ENCODE assay signal across 8 cellular contexts in genomic region chr12:46472893-46473633, GRCh38.
DNase-seq lines count a peak whose midpoint lies in the region; ATAC-seq, FAIRE-seq and TF ChIP-seq lines count a peak whose summit lies in the region.

No MANE protein-coding gene starts in this region.

- peak; percentile 11 for FAIRE-seq in GM19239 (lab: Jason Lieb, UNC)

- peaks cover 15% of the 10 kb centered on the region for H3K4me1 Mint-ChIP-seq in endodermal cell

- DNase-seq in GM19239 (ENCODE audit: insufficient read length, low spot score) (no peak), NCI-H2227 (lab: John Stamatoyannopoulos, UW; ENCODE audit: unreplicated experiment) (peak; percentile 62), endodermal cell (no peak), retinal pigment epithelial cell (ENCODE audit: low read depth) (peak; percentile 60), NCI-H1436 treated with DMSO at 0.1 percent for 48 hours (lab: John Stamatoyannopoulos, UW) (no peak)
- no peak for DNase-seq in stimulated activated CD4-positive, alpha-beta T cell treated with anti-CD3 and anti-CD28 coated beads, Interleukin-2, amount 100 ng/mL, for 24 hours

- no peaks in the 10 kb centered on the region for H3K4me1 ChIP-seq in endodermal cell (ENCODE audit: control insufficient read depth, insufficient read depth, low read length)

- no peaks in the 10 kb centered on the region for H3K27me3 Mint-ChIP-seq in endodermal cell (ENCODE audit: insufficient read depth)

- H3K4me3 ChIP-seq in endodermal cell (ENCODE audit: low read length) (no peak overlapping the region), retinal pigment epithelial cell (ENCODE audit: low read length) (no peak overlapping the region)

- no peak overlapping the region for H3K9ac ChIP-seq in endodermal cell (ENCODE audit: extremely low read depth, low read length, poor library complexity, severe bottlenecking)

- ATAC-seq in GM21423 (IDR thresholded peaks at IDR 0.05; ENCODE audit: unreplicated experiment): no peak
- no peak for ATAC-seq in GM19397 (IDR thresholded peaks at IDR 0.05; ENCODE audit: unreplicated experiment)

- H3K36me3 Mint-ChIP-seq in endodermal cell (ENCODE audit: low read depth): no peaks in the 10 kb centered on the region

- no peaks in the 10 kb centered on the region for H3K36me3 ChIP-seq in endodermal cell (ENCODE audit: control insufficient read depth, insufficient read depth, low read length)

- no peak overlapping the region for H3K4me3 Mint-ChIP-seq in endodermal cell

- no peaks in the 10 kb centered on the region for H3K9me3 ChIP-seq in endodermal cell (ENCODE audit: control insufficient read depth, low read length)

- H3K9me3 Mint-ChIP-seq in endodermal cell: no peaks in the 10 kb centered on the region

- H3K27ac Mint-ChIP-seq in endodermal cell: peak overlapping the region; percentile 46

- TF ChIP-seq CTCF in endodermal cell (conservative IDR thresholded peaks at IDR 0.05) (no peak), retinal pigment epithelial cell (conservative IDR thresholded peaks at IDR 0.05; ENCODE audit: low read depth, low read length) (no peak)

- no peaks in the 10 kb centered on the region for H3K27me3 ChIP-seq in endodermal cell (ENCODE audit: control insufficient read depth, insufficient read depth, low read length, poor library complexity, severe bottlenecking)

- H3K27ac ChIP-seq in endodermal cell (ENCODE audit: low read depth, low read length): no peak overlapping the region

- WGBS in endodermal cell (ENCODE audit: insufficient coverage in 1 of 2, insufficient read length in 1 of 2), 2 experiments: 100% methylated on average over 3 of the region's 4 CpGs; no CpG with 5 or more reads in 1 of the 2 experiments

Comparison
In these comparisons a context has a peak if more than half of its experiments do, and no peak if none do; other contexts are left out.
1. DNase-seq: peak in NCI-H2227 (single experiment) and retinal pigment epithelial cell (single experiment); none in GM19239 (single experiment), endodermal cell (single experiment), NCI-H1436 treated with DMSO at 0.1 percent for 48 hours (single experiment) and stimulated activated CD4-positive, alpha-beta T cell treated with anti-CD3 and anti-CD28 coated beads, Interleukin-2, amount 100 ng/mL, for 24 hours (0 of 2).